ENCODE assay signal across 1 cellular context in the genomic region with DNA sequence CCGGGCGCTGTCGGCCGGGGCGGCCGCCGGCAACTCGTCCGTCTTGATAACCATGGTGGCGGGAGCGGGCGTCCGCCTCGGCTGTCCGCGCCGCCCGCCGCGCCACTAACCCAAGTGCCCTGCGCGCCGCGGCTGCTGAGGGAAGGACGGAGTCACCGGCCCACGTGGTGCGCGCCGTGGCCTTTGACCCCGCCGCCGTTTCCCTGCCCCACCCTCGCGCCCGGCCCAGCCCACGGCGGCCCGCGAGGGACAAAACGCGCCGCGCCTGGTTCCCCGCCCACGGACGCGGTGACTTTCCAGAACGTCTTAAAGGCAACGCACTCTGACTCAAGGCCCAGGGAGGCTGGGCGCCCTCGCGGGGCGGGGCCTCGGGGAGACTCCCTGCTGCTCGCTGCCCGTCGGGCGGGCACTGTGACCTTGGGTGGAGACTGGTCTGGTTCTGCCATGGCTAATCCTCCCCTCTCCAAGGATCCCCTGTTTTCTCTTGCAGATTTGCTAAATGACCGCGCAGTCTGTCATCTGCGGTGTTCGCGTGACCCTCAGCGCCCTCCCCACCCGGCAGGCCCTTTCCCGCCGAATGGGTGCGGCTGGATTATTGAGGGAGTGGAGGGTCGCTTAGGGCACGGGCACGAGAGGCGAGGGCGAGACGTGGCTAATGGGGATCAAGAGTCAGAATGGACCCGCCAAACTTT.
TF ChIP-seq lines count a peak whose summit lies in the region.

A gene with protein sequence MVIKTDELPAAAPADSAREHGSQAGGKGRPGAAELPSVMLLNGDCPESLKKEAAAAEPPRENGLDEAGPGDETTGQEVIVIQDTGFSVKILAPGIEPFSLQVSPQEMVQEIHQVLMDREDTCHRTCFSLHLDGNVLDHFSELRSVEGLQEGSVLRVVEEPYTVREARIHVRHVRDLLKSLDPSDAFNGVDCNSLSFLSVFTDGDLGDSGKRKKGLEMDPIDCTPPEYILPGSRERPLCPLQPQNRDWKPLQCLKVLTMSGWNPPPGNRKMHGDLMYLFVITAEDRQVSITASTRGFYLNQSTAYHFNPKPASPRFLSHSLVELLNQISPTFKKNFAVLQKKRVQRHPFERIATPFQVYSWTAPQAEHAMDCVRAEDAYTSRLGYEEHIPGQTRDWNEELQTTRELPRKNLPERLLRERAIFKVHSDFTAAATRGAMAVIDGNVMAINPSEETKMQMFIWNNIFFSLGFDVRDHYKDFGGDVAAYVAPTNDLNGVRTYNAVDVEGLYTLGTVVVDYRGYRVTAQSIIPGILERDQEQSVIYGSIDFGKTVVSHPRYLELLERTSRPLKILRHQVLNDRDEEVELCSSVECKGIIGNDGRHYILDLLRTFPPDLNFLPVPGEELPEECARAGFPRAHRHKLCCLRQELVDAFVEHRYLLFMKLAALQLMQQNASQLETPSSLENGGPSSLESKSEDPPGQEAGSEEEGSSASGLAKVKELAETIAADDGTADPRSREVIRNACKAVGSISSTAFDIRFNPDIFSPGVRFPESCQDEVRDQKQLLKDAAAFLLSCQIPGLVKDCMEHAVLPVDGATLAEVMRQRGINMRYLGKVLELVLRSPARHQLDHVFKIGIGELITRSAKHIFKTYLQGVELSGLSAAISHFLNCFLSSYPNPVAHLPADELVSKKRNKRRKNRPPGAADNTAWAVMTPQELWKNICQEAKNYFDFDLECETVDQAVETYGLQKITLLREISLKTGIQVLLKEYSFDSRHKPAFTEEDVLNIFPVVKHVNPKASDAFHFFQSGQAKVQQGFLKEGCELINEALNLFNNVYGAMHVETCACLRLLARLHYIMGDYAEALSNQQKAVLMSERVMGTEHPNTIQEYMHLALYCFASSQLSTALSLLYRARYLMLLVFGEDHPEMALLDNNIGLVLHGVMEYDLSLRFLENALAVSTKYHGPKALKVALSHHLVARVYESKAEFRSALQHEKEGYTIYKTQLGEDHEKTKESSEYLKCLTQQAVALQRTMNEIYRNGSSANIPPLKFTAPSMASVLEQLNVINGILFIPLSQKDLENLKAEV (N-terminal part only) (minus strand): TSS at position 157 of the 692 bp plus-strand sequence. CDS start 103 bp downstream, at position 54.

TF ChIP-seq in K562, 482 proteins besides CTCF, POLR2A, EP300 and RAD21 (continued from another document and continues in another):
- TF ChIP-seq, protein P1, sequence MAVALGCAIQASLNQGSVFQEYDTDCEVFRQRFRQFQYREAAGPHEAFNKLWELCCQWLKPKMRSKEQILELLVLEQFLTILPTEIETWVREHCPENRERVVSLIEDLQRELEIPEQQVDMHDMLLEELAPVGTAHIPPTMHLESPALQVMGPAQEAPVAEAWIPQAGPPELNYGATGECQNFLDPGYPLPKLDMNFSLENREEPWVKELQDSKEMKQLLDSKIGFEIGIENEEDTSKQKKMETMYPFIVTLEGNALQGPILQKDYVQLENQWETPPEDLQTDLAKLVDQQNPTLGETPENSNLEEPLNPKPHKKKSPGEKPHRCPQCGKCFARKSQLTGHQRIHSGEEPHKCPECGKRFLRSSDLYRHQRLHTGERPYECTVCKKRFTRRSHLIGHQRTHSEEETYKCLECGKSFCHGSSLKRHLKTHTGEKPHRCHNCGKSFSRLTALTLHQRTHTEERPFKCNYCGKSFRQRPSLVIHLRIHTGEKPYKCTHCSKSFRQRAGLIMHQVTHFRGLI (CRISPR knock-in tag; IDR thresholded peaks at IDR 0.05), result no peak
- TF ChIP-seq SIN3A (IDR thresholded peaks at IDR 0.05; ENCODE audit: borderline replicate concordance in 2 of 2, control insufficient read depth in 1 of 2, low read depth in 2 of 2, low read length in 2 of 2) (peak; percentile 79 to 92; a peak in 3 of 4 replicates), ZNF407 (IDR thresholded peaks at IDR 0.05; ENCODE audit: low read depth) (peak; percentile 93), KAT2B (IDR thresholded peaks at IDR 0.05; ENCODE audit: low read depth, low read length) (no peak), NCOA4 (IDR thresholded peaks at IDR 0.05; ENCODE audit: partially characterized antibody) (no peak), ZBTB49 (CRISPR knock-in tag; IDR thresholded peaks at IDR 0.05; ENCODE audit: borderline replicate concordance) (no peak), CCNT2 (IDR thresholded peaks at IDR 0.05; ENCODE audit: borderline replicate concordance, extremely low read depth, insufficient read length, low read depth, low read length) (peak; percentile 95), REST (CRISPR knock-in tag; IDR thresholded peaks at IDR 0.05; ENCODE audit: low read depth) (0 out of 2 replicates have a peak, but pooled peaks have one; percentile 71), FOXK1 (CRISPR knock-in tag; IDR thresholded peaks at IDR 0.05; ENCODE audit: borderline replicate concordance) (0 out of 2 replicates have a peak, but pooled peaks have one; percentile 26), CXXC5 (CRISPR knock-in tag; IDR thresholded peaks at IDR 0.05) (peak; percentile 94), ZNF76 (CRISPR knock-in tag; IDR thresholded peaks at IDR 0.05; ENCODE audit: borderline replicate concordance) (no peak), HMGN3 (IDR thresholded peaks at IDR 0.05; ENCODE audit: borderline replicate concordance, extremely low read depth, insufficient read length, low read depth, low read length) (peak; percentile 88), ZNF592 (IDR thresholded peaks at IDR 0.05) (peak; percentile 79), NRF1 (conservative IDR thresholded peaks at IDR 0.05 in 1 of 2, IDR thresholded peaks at IDR 0.05 in 1 of 2) (peak; percentile 60; a peak in 2 of 4 replicates), JUN (IDR thresholded peaks at IDR 0.05; ENCODE audit: borderline replicate concordance, low read depth, low read length) (peak; percentile 65; the same call in 1 of the 2 replicates), JUN (CRISPR knock-in tag; IDR thresholded peaks at IDR 0.05; ENCODE audit: borderline replicate concordance) (no peak), ILK (tag; IDR thresholded peaks at IDR 0.05; ENCODE audit: borderline replicate concordance, low read depth) (no peak)
- TF ChIP-seq, protein P2, sequence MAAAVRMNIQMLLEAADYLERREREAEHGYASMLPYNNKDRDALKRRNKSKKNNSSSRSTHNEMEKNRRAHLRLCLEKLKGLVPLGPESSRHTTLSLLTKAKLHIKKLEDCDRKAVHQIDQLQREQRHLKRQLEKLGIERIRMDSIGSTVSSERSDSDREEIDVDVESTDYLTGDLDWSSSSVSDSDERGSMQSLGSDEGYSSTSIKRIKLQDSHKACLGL (CRISPR knock-in tag; IDR thresholded peaks at IDR 0.05; ENCODE audit: borderline replicate concordance, poor library complexity, severe bottlenecking), result peak; percentile 84
